In genomic region chr9:69526699-69527098, GRCh38 we compare ENCODE assay signal across 6 cellular contexts.
"Had no signal": no experiment of that assay in that cellular context is flagged by ENCODE, and none has a peak within 500 bp of the region (broad histone marks: within the 10 kb centered on the region; RNA-seq: fewer than 3 reads in every experiment).

No MANE protein-coding gene starts in this region.

- H3K9me3 Mint-ChIP-seq: GM23338 had no signal

- FAIRE-seq: HTR-8/SVneo had no signal

- H3K4me1 ChIP-seq: HAP-1 had no signal

- H2AFZ ChIP-seq: GM23338 had no signal

- H3K4me3 ChIP-seq: GM23338, HAP-1 had no signal

- H3K4me1 Mint-ChIP-seq: GM23338, IgD-negative memory B cell had no signal

- DNase-seq: H7, KG1 had no signal

- H3K9me3 ChIP-seq: HAP-1 had no signal

- H3K4me3 Mint-ChIP-seq: GM23338, IgD-negative memory B cell had no signal

- H3K36me3 ChIP-seq: HAP-1 had no signal

- H3K27ac Mint-ChIP-seq: GM23338, IgD-negative memory B cell had no signal

- H3K36me3 Mint-ChIP-seq: IgD-negative memory B cell had no signal

- H3K4me2 ChIP-seq: GM23338 had no signal
